1 cellular context compared by ENCODE assay signal in the genomic region with DNA sequence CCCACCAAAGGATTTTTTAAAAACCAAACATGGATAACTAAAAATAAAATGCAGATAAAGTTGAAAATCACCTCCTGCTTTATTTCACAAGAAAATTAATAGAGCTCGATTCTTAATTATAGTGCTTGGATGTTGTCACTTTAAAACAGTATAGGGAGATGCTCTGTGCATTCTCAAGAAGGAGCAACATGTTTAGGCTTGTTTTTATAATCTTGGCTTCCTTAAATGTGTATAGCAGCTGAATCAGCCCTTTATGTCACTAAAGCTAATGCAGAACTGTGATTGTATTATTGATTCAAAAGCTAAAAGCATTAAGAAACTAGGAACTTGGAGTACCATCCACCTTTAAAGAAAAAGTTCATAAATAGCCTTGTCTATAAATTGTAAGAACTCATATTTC.
TF ChIP-seq lines count a peak whose summit lies in the region.

No MANE protein-coding gene starts in this region.

TF ChIP-seq in SK-N-SH, 30 proteins besides CTCF, POLR2A, EP300 and RAD21 (continued from another document):
- TF ChIP-seq REST (IDR thresholded peaks at IDR 0.05; ENCODE audit: low read depth, low read length) (no peak), JUND (IDR thresholded peaks at IDR 0.05) (no peak)
TF ChIP-seq in SK-N-SH: peak in this region for 0.
